Comparison of ENCODE assay signal across 25 cellular contexts in genomic region chr10:93488956-93489528, GRCh38.
"Had no signal": no experiment of that assay in that cellular context is flagged by ENCODE, and none has a peak within 500 bp of the region (broad histone marks: within the 10 kb centered on the region; RNA-seq: fewer than 3 reads in every experiment).

No MANE protein-coding gene starts in this region.

- H3K4me3 Mint-ChIP-seq: activated B cell treated with CpG ODN at 0.5 μM for 24 hours; activated CD4-positive, alpha-beta T cell treated with anti-CD3 and anti-CD28 coated beads for 36 hours; activated naive CD4-positive, alpha-beta T cell treated with anti-CD3 and anti-CD28 coated beads for 36 hours; activated naive CD8-positive, alpha-beta T cell treated with anti-CD3 and anti-CD28 coated beads, Interleukin-2, amount 10 ng/mL, durations not matched to agents 7 days and 5 days; dendritic cell treated with granulocyte-macrophage colony-stimulating factor and Interleukin-4, amounts not matched to agents 40 ng/mL and 50 ng/mL, for 4 days; mesothelial cell of epicardium; natural killer cell treated with Interleukin-12 subunit alpha and Interleukin-12 subunit beta and Interleukin-15 and Interleukin-18, amount 100 ng/mL, for 72 hours; T-helper 17 cell had no signal

- H3K4me1 ChIP-seq: gastroesophageal sphincter, left ventricle myocardium inferior, upper lobe of left lung had no signal

- H3K9me3 Mint-ChIP-seq: activated B cell treated with CpG ODN at 0.5 μM for 24 hours; activated naive CD4-positive, alpha-beta T cell treated with anti-CD3 and anti-CD28 coated beads for 36 hours; activated naive CD8-positive, alpha-beta T cell treated with anti-CD3 and anti-CD28 coated beads, Interleukin-2, amount 10 ng/mL, durations not matched to agents 7 days and 5 days; dendritic cell treated with granulocyte-macrophage colony-stimulating factor and Interleukin-4, amounts not matched to agents 40 ng/mL and 50 ng/mL, for 4 days; mesothelial cell of epicardium; natural killer cell treated with Interleukin-12 subunit alpha and Interleukin-12 subunit beta and Interleukin-15 and Interleukin-18, amount 100 ng/mL, for 72 hours had no signal

- H3K27ac Mint-ChIP-seq: activated B cell treated with CpG ODN at 0.5 μM for 24 hours; activated CD4-positive, alpha-beta T cell treated with anti-CD3 and anti-CD28 coated beads for 36 hours; activated naive CD4-positive, alpha-beta T cell treated with anti-CD3 and anti-CD28 coated beads for 36 hours; activated naive CD8-positive, alpha-beta T cell treated with anti-CD3 and anti-CD28 coated beads, Interleukin-2, amount 10 ng/mL, durations not matched to agents 7 days and 5 days; dendritic cell treated with granulocyte-macrophage colony-stimulating factor and Interleukin-4, amounts not matched to agents 40 ng/mL and 50 ng/mL, for 4 days; mesothelial cell of epicardium; natural killer cell treated with Interleukin-12 subunit alpha and Interleukin-12 subunit beta and Interleukin-15 and Interleukin-18, amount 100 ng/mL, for 72 hours; T-helper 17 cell had no signal

- H3K4me3 ChIP-seq: cardiac muscle cell, esophagus muscularis mucosa, gastroesophageal sphincter, left ventricle myocardium inferior, thoracic aorta, upper lobe of left lung had no signal

- H3K27me3 ChIP-seq: cardiac muscle cell, esophagus muscularis mucosa, gastroesophageal sphincter, upper lobe of left lung had no signal

- H3K27ac ChIP-seq: cardiac muscle cell, esophagus muscularis mucosa, gastroesophageal sphincter, left ventricle myocardium inferior, neutrophil, thoracic aorta, upper lobe of left lung had no signal

- H3K36me3 Mint-ChIP-seq: mesothelial cell of epicardium; natural killer cell treated with Interleukin-12 subunit alpha and Interleukin-12 subunit beta and Interleukin-15 and Interleukin-18, amount 100 ng/mL, for 72 hours had no signal

- H3K9me3 ChIP-seq: esophagus muscularis mucosa, gastroesophageal sphincter, left ventricle myocardium inferior, neutrophil, thoracic aorta, upper lobe of left lung had no signal

- H3K4me1 Mint-ChIP-seq: activated B cell treated with CpG ODN at 0.5 μM for 24 hours; activated CD4-positive, alpha-beta T cell treated with anti-CD3 and anti-CD28 coated beads for 36 hours; activated naive CD8-positive, alpha-beta T cell treated with anti-CD3 and anti-CD28 coated beads, Interleukin-2, amount 10 ng/mL, durations not matched to agents 7 days and 5 days had no signal

- H3K36me3 ChIP-seq: cardiac muscle cell, esophagus muscularis mucosa, gastroesophageal sphincter, left ventricle myocardium inferior, neutrophil, thoracic aorta, upper lobe of left lung had no signal

- DNase-seq: activated B cell treated with CpG ODN at 0.5 μM for 24 hours; activated CD4-positive, alpha-beta T cell treated with anti-CD3 and anti-CD28 coated beads for 36 hours; activated CD4-positive, alpha-beta T cell treated with anti-CD3 and anti-CD28 coated beads, Interleukin-2, amount 50 U/mL, for 4 hours; activated CD8-positive, alpha-beta memory T cell treated with anti-CD3 and anti-CD28 coated beads, Interleukin-2, amount 50 U/mL, for 48 hours; activated naive CD4-positive, alpha-beta T cell treated with anti-CD3 and anti-CD28 coated beads for 36 hours; activated naive CD8-positive, alpha-beta T cell treated with anti-CD3 and anti-CD28 coated beads, Interleukin-2, amount 10 ng/mL, durations not matched to agents 7 days and 5 days; activated T-cell treated with anti-CD3 and anti-CD28 coated beads, Interleukin-2, amount 50 U/mL, for 48 hours; amniotic stem cell; effector memory CD4-positive, alpha-beta T cell; head of caudate nucleus; hypothalamus; left ventricle myocardium inferior; stimulated activated CD4-positive, alpha-beta T cell treated with anti-CD3 and anti-CD28 coated beads, Interleukin-4, amount 100 ng/mL, for 1 hour; stimulated activated naive CD4-positive, alpha-beta T cell treated with Interleukin-2 at 50 U/mL for 16 hours; SW 1271; T-helper 17 cell; upper lobe of left lung had no signal
